In genomic region chr5:172188033-172188892, GRCh38 we compare ENCODE assay signal across 9 cellular contexts. TPM values are rescaled to one million over a fixed set of nuclear protein-coding genes. Genes with fewer than 3 reads are reported as not detected.
A peak's percentile ranks its signal among the peaks of the same experiment; 100 is the strongest.
DNase-seq lines count a peak whose midpoint lies in the region; ATAC-seq, FAIRE-seq and TF ChIP-seq lines count a peak whose summit lies in the region.
"Had no signal": no experiment of that assay in that cellular context is flagged by ENCODE, and none has a peak within 500 bp of the region (broad histone marks: within the 10 kb centered on the region; RNA-seq: fewer than 3 reads in every experiment).

Gene STK10 (minus strand): TSS chr5:172188224. CDS start chr5:172188042, 182 bp downstream.

- intact Hi-C loops in kidney (cut with DNase I): loop anchor here (10.0 kb wide), 1 partner anchor 73 kb away; no protein-coding TSS in a partner anchor

- peak within 1 kb of the TSS; percentile 82 to 85 for H3K27ac ChIP-seq in kidney (ENCODE audit: low read depth in 2 of 2, low read length in 2 of 2)

- ATAC-seq in GM19035 (IDR thresholded peaks at IDR 0.05; ENCODE audit: unreplicated experiment) (peak; percentile 70), HG03342 (IDR thresholded peaks at IDR 0.05; ENCODE audit: unreplicated experiment) (peak; percentile 68)

- FAIRE-seq in kidney (lab: Jason Lieb, UNC): no peak
- FAIRE-seq: islet of Langerhans had no signal

- peak within 1 kb of the TSS; percentile 84 to 85 for H3K4me3 ChIP-seq in kidney (ENCODE audit: low read length in 2 of 2)

- peaks cover 0 to 5% of the 10 kb centered on the region in 2 donors for H3K4me1 ChIP-seq in kidney (ENCODE audit: control insufficient read depth in 1 of 2, insufficient read depth in 1 of 2, low read depth in 1 of 2, low read length in 2 of 2)

- peak; percentile 94 for DNase-seq in Ammon's horn (ENCODE audit: low spot score)
- peak; percentile 85 for DNase-seq in NCI-H460 (ENCODE audit: extremely low read depth, low read depth)
- DNase-seq in activated CD4-positive, CD25-positive, alpha-beta regulatory T cell treated with anti-CD3 and anti-CD28 coated beads, Interleukin-2, amount 50 U/mL, for 72 hours: peak; percentile 85
- DNase-seq in cerebellar nuclear complex (lab: John Stamatoyannopoulos, UW): peak; percentile 57 to 78
- peak; percentile 97 for DNase-seq in kidney
- DNase-seq in stimulated activated CD4-positive, alpha-beta T cell treated with anti-CD3 and anti-CD28 coated beads, Interleukin-15, amount 100 ng/mL, for 1 hour (ENCODE audit: low read depth in 1 of 2, low spot score in 1 of 2): peak; percentile 78 to 81

- H3K36me3 ChIP-seq in kidney (ENCODE audit: control insufficient read depth in 1 of 2, insufficient read depth in 2 of 2, low read length in 2 of 2): no peaks in the 10 kb centered on the region

- peak; percentile 88 for TF ChIP-seq CTCF in kidney (IDR thresholded peaks at IDR 0.05; ENCODE audit: borderline replicate concordance, extremely low read depth, insufficient read depth)

- H3K9ac ChIP-seq in kidney (ENCODE audit: low read length in 2 of 2): peak within 1 kb of the TSS; percentile 75 to 80

- no peaks in the 10 kb centered on the region for H3K9me3 ChIP-seq in kidney (ENCODE audit: control insufficient read depth in 1 of 2, low read length in 2 of 2)

RNA-seq across cellular contexts. Expression of gene STK10, which starts in this region (rescaled TPM):
- total RNA-seq in NCI-H460 (2014; rRNA removed; shearing (Covaris generic)): 4.4 and 7.7 TPM in 2 replicates
- polyA plus RNA-seq in NCI-H460 (2014; cell fraction: nucleus; rRNA removed): 4.0 and 14.2 TPM in 2 replicates
- total RNA-seq in kidney: 42.8 TPM
- polyA plus RNA-seq in kidney (ENCODE audit: insufficient read depth, low read depth, low replicate concordance): 7.2 TPM

Comparison
In these comparisons a context has a peak if more than half of its experiments do, and no peak if none do; other contexts are left out.
1. Peak in every context shown above with its lines: DNase-seq, ATAC-seq, H3K4me3 ChIP-seq and H3K27ac ChIP-seq.